Comparison of ENCODE assay signal across 8 cellular contexts in the genomic region with DNA sequence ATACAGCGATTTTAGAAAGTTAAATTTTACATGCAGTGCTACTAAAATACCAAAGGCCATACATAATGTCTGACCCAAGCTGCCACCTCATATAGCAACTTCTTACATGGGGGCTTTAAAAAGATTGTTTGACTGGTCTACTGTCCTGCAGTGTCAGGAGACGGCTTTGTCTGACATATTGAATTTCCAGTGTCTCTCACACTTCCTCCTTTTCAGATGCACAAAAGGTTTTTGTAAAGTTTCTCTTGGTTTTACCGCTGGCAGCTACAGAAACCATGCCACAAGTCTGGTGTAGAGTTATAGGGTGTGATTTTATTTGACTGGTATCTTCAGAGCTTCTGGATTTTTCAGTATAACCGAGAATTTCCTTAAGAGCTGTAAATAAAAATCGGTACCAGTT. TPM values are rescaled to one million over a fixed set of nuclear protein-coding genes. Genes with fewer than 3 reads are reported as not detected.
DNase-seq lines count a peak whose midpoint lies in the region; ATAC-seq, FAIRE-seq and TF ChIP-seq lines count a peak whose summit lies in the region.

No MANE protein-coding gene starts in this region.

- H3K27ac ChIP-seq in A673 (ENCODE audit: low read depth, low read length, poor library complexity, severe bottlenecking) (peak overlapping the region; percentile 78), HUES48 (ENCODE audit: low read depth, low read length) (no peak overlapping the region), K562 (ENCODE audit: extremely low read depth, low read depth, low read length) (peak overlapping the region; percentile 71), muscle layer of duodenum (ENCODE audit: low read length) (peak overlapping the region; percentile 75)

- peak; percentile 48 for FAIRE-seq in K562 (lab: Jason Lieb, UNC)

- H2AFZ ChIP-seq in K562 (ENCODE audit: low read depth, low read length), result peak overlapping the region; percentile 90

- 56% methylated on average over 5 of the region's 5 CpGs for WGBS in K562 (ENCODE audit: insufficient coverage, low coverage, missing lambda C conversion rate)

- no peaks in the 10 kb centered on the region; the same call in 1 of the 2 replicates for H4K20me1 ChIP-seq in K562 (replicated peaks; ENCODE audit: control insufficient read depth, insufficient read depth, low read length)

- TF ChIP-seq CTCF in A673 (conservative IDR thresholded peaks at IDR 0.05; ENCODE audit: low read depth, low read length) (no peak), K562 (IDR thresholded peaks at IDR 0.05 in 2 of 3, conservative IDR thresholded peaks at IDR 0.05 in 1 of 3; ENCODE audit: insufficient read depth in 2 of 3, low read depth in 1 of 3, low read length in 3 of 3) (no peak)

- H3K27me3 ChIP-seq in A673 (replicated peaks; ENCODE audit: insufficient read depth, low read depth, low read length, poor library complexity), result no peaks in the 10 kb centered on the region
- peaks cover 48% of the 10 kb centered on the region for H3K27me3 ChIP-seq in HUES48 (ENCODE audit: control insufficient read depth, insufficient read depth, low read length)
- H3K27me3 ChIP-seq in K562 (ENCODE audit: control insufficient read depth in 2 of 2, insufficient read depth in 2 of 2, low read length in 2 of 2), result no peaks in the 10 kb centered on the region
- no peaks in the 10 kb centered on the region for H3K27me3 ChIP-seq in muscle layer of duodenum (ENCODE audit: low read depth, low read length)

- ATAC-seq in K562, result no peak
- ATAC-seq in HG03175 (IDR thresholded peaks at IDR 0.05; ENCODE audit: unreplicated experiment), result no peak

- TF ChIP-seq EP300 in K562 (IDR thresholded peaks at IDR 0.05; ENCODE audit: low read length), result no peak

- H3K9ac ChIP-seq in HUES48 (ENCODE audit: low read depth, low read length), result no peak overlapping the region
- peak overlapping the region; percentile 56 to 91 for H3K9ac ChIP-seq in K562 (ENCODE audit: insufficient read depth in 1 of 2, low read depth in 2 of 2, low read length in 2 of 2)

- peak overlapping the region; percentile 73 for H3K4me3 ChIP-seq in A673 (ENCODE audit: low read depth, low read length, poor library complexity, severe bottlenecking)
- peak overlapping the region; percentile 68 for H3K4me3 ChIP-seq in HUES48 (ENCODE audit: low read depth, low read length)
- H3K4me3 ChIP-seq in K562, result peak overlapping the region; percentile 69
- peak overlapping the region; percentile 62 to 67 for H3K4me3 ChIP-seq in muscle layer of duodenum (ENCODE audit: low read depth in 1 of 2, low read length in 2 of 2)

- intact Hi-C loops in A673 (cut with micrococcal nuclease; ENCODE audit: unreplicated experiment), result loop anchor here (5.0 kb wide), 1 partner anchor 57 kb away; no protein-coding TSS in a partner anchor
- intact Hi-C loops in K562 (cut with micrococcal nuclease), result loop anchor here (5.0 kb wide), 2 partner anchors 63 to 217 kb away; a partner anchor contains a TSS
- intact Hi-C loops in posterior vena cava (cut with DNase I), result loop anchor here (5.0 to 10.0 kb wide), 4 partner anchors 42 to 127 kb away; no protein-coding TSS in a partner anchor

- TSS peak; percentile 70 for BruUV-seq in A673 (replicated peaks; lab: Mats Ljungman, UMichigan)
- BruUV-seq in K562 (replicated peaks; lab: Mats Ljungman, UMichigan), result TSS peak; percentile 83

- H3K4me2 ChIP-seq in K562 (ENCODE audit: insufficient read depth, low read length), result peak overlapping the region; percentile 85

- peaks cover 20% of the 10 kb centered on the region for H3K4me1 ChIP-seq in A673 (ENCODE audit: insufficient read depth, low read length, poor library complexity, severe bottlenecking)
- H3K4me1 ChIP-seq in HUES48 (ENCODE audit: control insufficient read depth, insufficient read depth, low read length), result peaks cover 14% of the 10 kb centered on the region
- peaks cover 27% of the 10 kb centered on the region in 2 experiments for H3K4me1 ChIP-seq in K562 (replicated peaks in 1 of 2; ENCODE audit: control insufficient read depth in 2 of 2, insufficient read depth in 2 of 2, low read length in 2 of 2)
- peaks cover 4 to 16% of the 10 kb centered on the region in 2 donors for H3K4me1 ChIP-seq in muscle layer of duodenum (ENCODE audit: control insufficient read depth in 1 of 2, insufficient read depth in 2 of 2, low read length in 2 of 2)

- CTCF ChIA-PET in A673 (lab: Charles Lee) (interaction anchor here (0.6 kb wide), 1 partner anchor 166 kb away, joined by 3 read pairs; no protein-coding TSS in a partner anchor), K562 (lab: Yijun Ruan, JAX; ENCODE audit: low intra/inter-chr PET ratio) (no interaction called here)

- POLR2A ChIA-PET in A673 (lab: Charles Lee; ENCODE audit: low non-redundant PET) (no interaction called here), K562 (lab: Yijun Ruan, JAX) (interaction anchor here (0.6 to 2.4 kb wide), 7 partner anchors 9 to 217 kb away, joined by 3 to 7 read pairs (median 4); no protein-coding TSS in a partner anchor)

- H3K9me1 ChIP-seq in K562 (ENCODE audit: control insufficient read depth, insufficient read depth, low read length), result no peaks in the 10 kb centered on the region

- in situ Hi-C loops in K562 (cut with MboI), result no loop called here

- DNase-seq in A673 (ENCODE audit: low spot score) (no peak), K562 (ENCODE audit: extremely low read depth in 1 of 4, low spot score in 3 of 4) (no peak), posterior vena cava (ENCODE audit: low spot score) (no peak), NCI-H524 treated with DMSO at 0.1 percent for 48 hours (lab: John Stamatoyannopoulos, UW) (no peak), OCI-M2 (lab: John Stamatoyannopoulos, UW; ENCODE audit: unreplicated experiment) (no peak)

- no peaks in the 10 kb centered on the region for H3K9me3 ChIP-seq in A673 (ENCODE audit: low read depth, low read length, poor library complexity, severe bottlenecking)
- no peaks in the 10 kb centered on the region for H3K9me3 ChIP-seq in HUES48 (ENCODE audit: control insufficient read depth, insufficient read depth, low read length)
- H3K9me3 ChIP-seq in K562 (replicated peaks; ENCODE audit: control insufficient read depth, insufficient read depth, low read depth, low read length), result no peaks in the 10 kb centered on the region
- H3K9me3 ChIP-seq in muscle layer of duodenum (ENCODE audit: control insufficient read depth in 1 of 2, low read length in 2 of 2), result no peaks in the 10 kb centered on the region

- TF ChIP-seq POLR2A in K562 (conservative IDR thresholded peaks at IDR 0.05), result no peak

- H3K36me3 ChIP-seq in A673 (ENCODE audit: insufficient read depth, low read length, poor library complexity, severe bottlenecking) (no peaks in the 10 kb centered on the region), HUES48 (ENCODE audit: control insufficient read depth, insufficient read depth, low read length) (no peaks in the 10 kb centered on the region), K562 (ENCODE audit: control insufficient read depth, insufficient read depth, low read length) (no peaks in the 10 kb centered on the region), muscle layer of duodenum (ENCODE audit: control insufficient read depth in 1 of 2, insufficient read depth in 2 of 2, low read length in 2 of 2) (no peaks in the 10 kb centered on the region)

- peaks cover 13% of the 10 kb centered on the region for H3K79me2 ChIP-seq in K562 (ENCODE audit: control insufficient read depth, insufficient read depth, low read length)

- no peak for TF ChIP-seq RAD21 in K562 (CRISPR knock-in tag; conservative IDR thresholded peaks at IDR 0.05 in 1 of 2, IDR thresholded peaks at IDR 0.05 in 1 of 2)

TF ChIP-seq in K562, 482 proteins besides CTCF, POLR2A, EP300 and RAD21:
- TF ChIP-seq EP400 (IDR thresholded peaks at IDR 0.05) (0 out of 2 replicates have a peak, but pooled peaks have one; percentile 5), FOSL1 (tag; conservative IDR thresholded peaks at IDR 0.05) (0 out of 2 replicates have a peak, but pooled peaks have one; percentile 7), SPI1 (IDR thresholded peaks at IDR 0.05; ENCODE audit: borderline replicate concordance, low read depth, low read length) (peak; percentile 90), ZBED1 (IDR thresholded peaks at IDR 0.05) (no peak)

RNA-seq across cellular contexts. Expression of a gene that starts 1.1 kb away (rescaled TPM):
- total RNA-seq in A673 (2021), result 45.1 and 46.8 TPM in 2 replicates
- 10.7 and 26.2 TPM in 2 replicates for total RNA-seq in K562 (2011; cell fraction: chromatin; rRNA removed; ENCODE audit: low replicate concordance)
- 4.8 and 8.2 TPM in 2 replicates for total RNA-seq in K562 (2011; cell fraction: nucleolus; rRNA removed)
- 11.8 and 12.5 TPM in 2 replicates for total RNA-seq in K562 (2011; cell fraction: nucleoplasm; rRNA removed)
- total RNA-seq in K562 (2014; rRNA removed), result 2.1 and 2.3 TPM in 2 replicates
- total RNA-seq in K562 (2014; rRNA removed; fragmentation: Illumina TruSeq; extraction: Trizol), result 3.0 and 3.1 TPM in 2 replicates
- 2.3 and 3.2 TPM in 2 replicates for total RNA-seq in K562 (2015; rRNA removed; fragmentation: Illumina TruSeq; extraction: Trizol)
- 4.3 and 5.5 TPM in 2 replicates for total RNA-seq in K562 (2021)
- polyA plus RNA-seq in K562 (2011; rRNA removed), result 3.1 and 8.7 TPM in 2 replicates
- 1.3 and 5.1 TPM in 2 replicates for polyA plus RNA-seq in K562 (2011; cell fraction: cytosol; rRNA removed)
- 5.7 and 20.6 TPM in 2 replicates for polyA plus RNA-seq in K562 (2011; cell fraction: nucleus; rRNA removed)
- polyA plus RNA-seq in K562 (2012), result 2.3 and 2.7 TPM in 2 replicates
- 2.4 and 3.2 TPM in 2 replicates for polyA plus RNA-seq in K562 (2014; fragmentation: Illumina TruSeq; extraction: Trizol)
- under 1 TPM; 0.06 to 0.07 TPM for polyA plus RNA-seq in K562 (2014; fragmentation: Nextera tagmentation; extraction: Ambion mirVana)
- polyA plus RNA-seq in K562 (2014; rRNA removed), result 2.2 and 3.3 TPM in 2 replicates
- 7.4 and 13.7 TPM in 2 replicates for polyA minus RNA-seq in K562 (2011; rRNA and poly(A)+ RNA removed)
- 2.7 and 4.9 TPM in 2 replicates for polyA minus RNA-seq in K562 (2011; cell fraction: cytosol; rRNA and poly(A)+ RNA removed)
- polyA minus RNA-seq in K562 (2011; cell fraction: nucleus; rRNA and poly(A)+ RNA removed), result 3.9 and 19.9 TPM in 2 replicates
- 10 to 100 TPM; 28.1 to 31.3 TPM for total RNA-seq in posterior vena cava
